ENCODE assay signal across 8 cellular contexts in genomic region chr12:111841750-111842555, GRCh38. TPM values are rescaled to one million over a fixed set of nuclear protein-coding genes. Genes with fewer than 3 reads are reported as not detected.
DNase-seq lines count a peak whose midpoint lies in the region; ATAC-seq and TF ChIP-seq lines count a peak whose summit lies in the region.

MAPKAPK5 (plus strand) TSS chr12:111842228; CDS start chr12:111842734, 506 bp downstream.

- peak within 1 kb of the TSS; percentile 92 to 100 for H3K27ac ChIP-seq in lung (ENCODE audit: low read depth in 1 of 2, low read length in 1 of 2)

- peak within 1 kb of the TSS; percentile 96 for H3K4me3 ChIP-seq in lung

- H3K36me3 ChIP-seq in lung (ENCODE audit: control insufficient read depth in 2 of 2, insufficient read depth in 2 of 2, low read length in 2 of 2), result peaks cover 0 to 9% of the 10 kb centered on the region in 2 donors

- no peaks in the 10 kb centered on the region for H3K27me3 ChIP-seq in lung (ENCODE audit: control insufficient read depth, insufficient read depth)

- DNase-seq in CMK (ENCODE audit: low read depth), result peak; percentile 92
- DNase-seq in HS-5 (ENCODE audit: low read depth), result peak; percentile 87
- peak; percentile 80 for DNase-seq in NK-92 (lab: John Stamatoyannopoulos, UW; ENCODE audit: unreplicated experiment)
- peak; percentile 94 to 97 for DNase-seq in activated CD8-positive, alpha-beta memory T cell treated with anti-CD3 and anti-CD28 coated beads for 1 hour (ENCODE audit: extremely low read depth in 1 of 2, low read depth in 1 of 2)
- peak; percentile 97 for DNase-seq in effector CD4-positive, alpha-beta T cell
- peak; percentile 96 for DNase-seq in lung (ENCODE audit: low spot score)
- peak; percentile 96 to 97 (median 97) for DNase-seq in stimulated activated CD4-positive, alpha-beta T cell treated with anti-CD3 and anti-CD28 coated beads, TNF-alpha, amount 100 ng/mL, for 24 hours (ENCODE audit: low read depth in 3 of 3)

- ATAC-seq in GM19468 (IDR thresholded peaks at IDR 0.05; ENCODE audit: extremely low read depth, unreplicated experiment) (peak; percentile 79), lung (ENCODE audit: insufficient read depth, low FRiP score) (peak; percentile 95)

- peaks cover 7 to 10% of the 10 kb centered on the region in 2 donors for H3K4me1 ChIP-seq in lung (ENCODE audit: control insufficient read depth in 2 of 2, insufficient read depth in 2 of 2, low read length in 2 of 2)

- 0% methylated on average over 58 to 84 of the region's 84 CpGs for WGBS in lung, 2 donors

- no peak for TF ChIP-seq CTCF in lung (IDR thresholded peaks at IDR 0.05; ENCODE audit: control extremely low read depth, extremely low read depth)

- no peaks in the 10 kb centered on the region for H3K9me3 ChIP-seq in lung (ENCODE audit: control insufficient read depth in 2 of 2, insufficient read depth in 1 of 2, low read length in 1 of 2)

RNA-seq across cellular contexts. Expression of gene MAPKAPK5, which starts in this region (rescaled TPM):
- 10 to 100 TPM; 46.0 to 46.3 TPM for total RNA-seq in lung
- 10 to 100 TPM; 15.4 to 28.4 TPM for polyA plus RNA-seq in lung

Comparison
In these comparisons a context has a peak if more than half of its experiments do, and no peak if none do; other contexts are left out.
1. Peak in every context shown above with its lines: DNase-seq, ATAC-seq, H3K4me3 ChIP-seq and H3K27ac ChIP-seq.